ENCODE assay signal across 8 cellular contexts in the genomic region with DNA sequence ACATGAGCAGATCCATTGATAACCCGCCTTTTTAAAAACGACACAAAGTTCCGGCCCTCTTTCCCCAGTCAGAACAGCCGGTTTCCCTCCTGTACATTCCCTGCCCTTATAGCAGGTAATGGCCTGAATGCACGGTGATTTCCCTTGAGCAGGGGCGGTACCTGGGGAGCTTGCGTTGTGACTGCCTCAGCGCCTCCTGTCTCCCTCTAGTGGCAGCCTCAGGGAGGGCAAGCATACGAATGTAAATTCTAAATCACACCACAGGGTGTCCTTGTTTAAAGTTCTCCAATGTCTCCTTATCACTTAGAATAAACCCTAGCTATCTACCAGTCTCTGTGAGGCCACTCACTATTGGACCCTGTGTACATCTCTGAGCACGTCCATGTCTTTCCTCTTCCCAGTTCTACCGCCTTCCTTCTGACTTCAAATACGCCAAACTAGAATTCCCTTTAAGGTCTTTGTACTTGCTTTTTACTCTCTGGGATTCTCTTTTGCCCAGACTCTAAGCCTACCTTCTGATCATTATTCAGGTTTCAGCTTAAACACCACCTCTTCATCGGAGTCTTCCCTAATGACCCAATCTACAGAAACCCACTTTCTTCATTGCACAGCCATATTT. TPM values are rescaled to one million over a fixed set of nuclear protein-coding genes. Genes with fewer than 3 reads are reported as not detected.
DNase-seq lines count a peak whose midpoint lies in the region; ATAC-seq and TF ChIP-seq lines count a peak whose summit lies in the region.

No MANE protein-coding gene starts in this region.

- CTCF ChIA-PET in CD8-positive, alpha-beta memory T cell (lab: Charles Lee), result interaction anchor here (0.7 to 1.6 kb wide), 10 partner anchors 10 to 533 kb away, joined by 3 to 8 read pairs (median 4); no protein-coding TSS in a partner anchor

- WGBS in sigmoid colon, 2 donors, result 64 to 68% methylated on average over 13 of the region's 13 CpGs

- H3K9me3 Mint-ChIP-seq in CD8-positive, alpha-beta memory T cell, result no peaks in the 10 kb centered on the region

- TF ChIP-seq CTCF in OCI-LY1 (IDR thresholded peaks at IDR 0.05; ENCODE audit: low read length) (peak; percentile 82), fibroblast of the aortic adventitia (IDR thresholded peaks at IDR 0.05; ENCODE audit: insufficient read depth, low read length) (peak; percentile 72), sigmoid colon (IDR thresholded peaks at IDR 0.05) (peak in 2 of 4 experiments; percentile 11 to 46)

- POLR2A ChIA-PET in CD8-positive, alpha-beta memory T cell (lab: Charles Lee), result no interaction called here

- TF ChIP-seq POLR2A in sigmoid colon (IDR thresholded peaks at IDR 0.05), result no peak

- intact Hi-C loops in sigmoid colon (cut with DNase I), result no loop called here

- H3K27me3 ChIP-seq in CD8-positive, alpha-beta memory T cell (ENCODE audit: insufficient read depth, low read length, poor library complexity, severe bottlenecking), result no peaks in the 10 kb centered on the region
- H3K27me3 ChIP-seq in OCI-LY1 (ENCODE audit: insufficient read depth, low read length) (no peaks in the 10 kb centered on the region), sigmoid colon (no peaks in the 10 kb centered on the region)

- H3K9ac ChIP-seq in OCI-LY1 (ENCODE audit: low read length), result no peak overlapping the region

- no peaks in the 10 kb centered on the region for H3K36me3 ChIP-seq in CD8-positive, alpha-beta memory T cell (ENCODE audit: insufficient read depth, low read length)
- H3K36me3 ChIP-seq in OCI-LY1 (ENCODE audit: insufficient read depth, low read length) (no peaks in the 10 kb centered on the region), sigmoid colon (no peaks in the 10 kb centered on the region)

- no peaks in the 10 kb centered on the region for H3K36me3 Mint-ChIP-seq in CD8-positive, alpha-beta memory T cell

- no peaks in the 10 kb centered on the region for H3K4me1 ChIP-seq in CD8-positive, alpha-beta memory T cell (ENCODE audit: insufficient read depth, low read length)
- no peaks in the 10 kb centered on the region for H3K4me1 ChIP-seq in OCI-LY1 (ENCODE audit: insufficient read depth, low read length, severe bottlenecking)
- H3K4me1 ChIP-seq in sigmoid colon, result no peaks in the 10 kb centered on the region

- no peak overlapping the region for H3K4me2 ChIP-seq in OCI-LY1 (ENCODE audit: low read length)

- H3K79me2 ChIP-seq in OCI-LY1 (ENCODE audit: insufficient read depth, low read length), result no peaks in the 10 kb centered on the region

- DNase-seq in CD8-positive, alpha-beta memory T cell, result peak; percentile 45 to 78 (median 50)
- DNase-seq in activated CD8-positive, alpha-beta memory T cell treated with anti-CD3 and anti-CD28 coated beads, Interleukin-2, amount 50 U/mL, for 4 hours, result peak; percentile 64
- DNase-seq in fibroblast of the aortic adventitia (ENCODE audit: low read depth) (peak; percentile 12), sigmoid colon (no peak)
- peak; percentile 56 to 69 (median 63) for DNase-seq in stimulated activated CD4-positive, alpha-beta T cell treated with anti-CD3 and anti-CD28 coated beads, Interleukin-12 subunit alpha, Interleukin-12 subunit beta, amount 100 ng/mL, for 48 hours (ENCODE audit: low read depth in 2 of 3, low spot score in 1 of 3)

- H3F3A ChIP-seq in OCI-LY1 (ENCODE audit: insufficient read depth, low read length), result no peaks in the 10 kb centered on the region

- H4K20me1 ChIP-seq in OCI-LY1 (ENCODE audit: insufficient read depth, low read length), result no peaks in the 10 kb centered on the region

- H3K4me3 Mint-ChIP-seq in CD8-positive, alpha-beta memory T cell, result peak overlapping the region in 1 of 7 donors; percentile 44

- H3K4me1 Mint-ChIP-seq in CD8-positive, alpha-beta memory T cell, result peaks cover 0 to 6% (median 4%) of the 10 kb centered on the region in 3 donors

- TF ChIP-seq EP300 in sigmoid colon (IDR thresholded peaks at IDR 0.05), result no peak

- no peaks in the 10 kb centered on the region for H3K9me3 ChIP-seq in CD8-positive, alpha-beta memory T cell (ENCODE audit: low read length)
- H3K9me3 ChIP-seq in OCI-LY1 (ENCODE audit: low read length) (no peaks in the 10 kb centered on the region), sigmoid colon (no peaks in the 10 kb centered on the region)

- no peak overlapping the region for H2AFZ ChIP-seq in OCI-LY1 (ENCODE audit: low read length)

- H3K27me3 Mint-ChIP-seq in CD8-positive, alpha-beta memory T cell, result peaks cover 3 to 8% of the 10 kb centered on the region in 2 donors

- ATAC-seq in GM19397 (IDR thresholded peaks at IDR 0.05; ENCODE audit: unreplicated experiment), result peak; percentile 99
- peak; percentile 99 for ATAC-seq in HG03432 (IDR thresholded peaks at IDR 0.05; ENCODE audit: unreplicated experiment)

- no peak overlapping the region for H3K27ac ChIP-seq in CD8-positive, alpha-beta memory T cell (ENCODE audit: low read depth, low read length)
- H3K27ac ChIP-seq in OCI-LY1 (ENCODE audit: low read depth, low read length, poor library complexity, severe bottlenecking), result no peak overlapping the region
- H3K27ac ChIP-seq in sigmoid colon, result no peak overlapping the region

- no peaks in the 10 kb centered on the region for H3K9me2 ChIP-seq in OCI-LY1 (ENCODE audit: low read depth, low read length)

- H3K4me3 ChIP-seq in CD8-positive, alpha-beta memory T cell (ENCODE audit: low read length), result no peak overlapping the region
- H3K4me3 ChIP-seq in OCI-LY1 (ENCODE audit: low read depth, low read length, poor library complexity, severe bottlenecking), result no peak overlapping the region
- H3K4me3 ChIP-seq in fibroblast of the aortic adventitia (ENCODE audit: low read depth, low read length), result no peak overlapping the region
- H3K4me3 ChIP-seq in sigmoid colon, result no peak overlapping the region

- H3K27ac Mint-ChIP-seq in CD8-positive, alpha-beta memory T cell, result peak overlapping the region in 1 of 8 donors; percentile 13

RNA-seq across cellular contexts. Expression of gene LDB2, which starts 18.4 kb away (rescaled TPM):
- not detected for total RNA-seq in CD8-positive, alpha-beta memory T cell
- not detected for polyA plus RNA-seq in CD8-positive, alpha-beta memory T cell
- total RNA-seq in fibroblast of the aortic adventitia (ENCODE audit: low replicate concordance), result 46.6 and 85.9 TPM in 2 replicates
- total RNA-seq in sigmoid colon, result 10 to 100 TPM; 18.3 to 28.5 (median 20.5) TPM
- polyA plus RNA-seq in sigmoid colon, result 1 to 10 TPM; 2.1 to 6.6 (median 6.1) TPM

Comparison
In these comparisons a context has a peak if more than half of its experiments do, and no peak if none do; other contexts are left out.
1. RNA of gene LDB2, which starts 18.4 kb away (total RNA-seq): 46.6 to 85.9 TPM in fibroblast of the aortic adventitia and 18.3 to 28.5 TPM in sigmoid colon; not detected in CD8-positive, alpha-beta memory T cell; every median in the first group is over 10 times any median in the second.